Comparison of ENCODE assay signal across 8 cellular contexts in the genomic region with DNA sequence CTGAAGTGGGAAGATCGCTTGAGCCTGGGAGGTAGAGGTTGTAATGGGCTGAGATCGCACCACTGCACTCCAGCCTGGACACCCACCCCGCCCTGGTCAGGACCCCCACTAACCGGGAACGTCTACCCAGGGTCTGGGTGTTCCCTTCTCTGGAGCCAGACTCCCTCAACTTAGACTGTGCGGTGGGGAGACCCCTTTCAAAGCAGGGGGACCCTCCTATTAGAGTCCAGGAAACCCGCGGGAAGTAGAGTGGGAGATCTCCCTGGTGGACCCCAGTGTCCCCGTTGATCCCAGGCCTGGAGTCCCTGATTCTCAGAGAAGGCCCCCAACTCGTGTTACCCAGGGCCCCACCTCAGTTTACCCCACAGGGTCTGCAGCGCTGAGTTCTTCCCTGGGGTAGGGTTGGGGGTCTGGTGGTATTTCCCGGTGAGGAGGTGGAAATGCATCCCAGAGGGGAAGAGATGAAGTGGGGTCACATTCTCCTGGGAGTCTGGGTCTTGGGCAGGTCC. TPM values are rescaled to one million over a fixed set of nuclear protein-coding genes. Genes with fewer than 3 reads are reported as not detected.
DNase-seq lines count a peak whose midpoint lies in the region; TF ChIP-seq lines count a peak whose summit lies in the region.

No MANE protein-coding gene starts in this region.

- H3K9ac ChIP-seq in Karpas-422 (ENCODE audit: low read length), result peak overlapping the region; percentile 86

- H3K9me2 ChIP-seq in Karpas-422 (replicated peaks; ENCODE audit: insufficient read depth, low read length), result no peaks in the 10 kb centered on the region

- H3K4me3 Mint-ChIP-seq in dendritic cell treated with granulocyte-macrophage colony-stimulating factor and Interleukin-4, amounts not matched to agents 40 ng/mL and 50 ng/mL, for 4 days, result peak overlapping the region; percentile 89
- peak overlapping the region; percentile 69 for H3K4me3 Mint-ChIP-seq in nephron progenitor cell

- no peaks in the 10 kb centered on the region for H4K20me1 ChIP-seq in Karpas-422 (ENCODE audit: insufficient read depth, low read depth, low read length)

- H3K27ac Mint-ChIP-seq in dendritic cell treated with granulocyte-macrophage colony-stimulating factor and Interleukin-4, amounts not matched to agents 40 ng/mL and 50 ng/mL, for 4 days, result peak overlapping the region; percentile 91
- no peak overlapping the region for H3K27ac Mint-ChIP-seq in nephron progenitor cell

- peaks cover 51% of the 10 kb centered on the region for H3K36me3 Mint-ChIP-seq in dendritic cell treated with granulocyte-macrophage colony-stimulating factor and Interleukin-4, amounts not matched to agents 40 ng/mL and 50 ng/mL, for 4 days (ENCODE audit: low read depth)
- H3K36me3 Mint-ChIP-seq in nephron progenitor cell (ENCODE audit: low read depth), result peaks cover 3% of the 10 kb centered on the region

- no peak for TF ChIP-seq CTCF in BJ (IDR thresholded peaks at IDR 0.05; ENCODE audit: insufficient read depth, low read depth, low read length)
- TF ChIP-seq CTCF in nephron progenitor cell (IDR thresholded peaks at IDR 0.05), result no peak

- H3K4me1 ChIP-seq in Karpas-422 (ENCODE audit: low read length), result peaks cover 27% of the 10 kb centered on the region

- H3K27me3 Mint-ChIP-seq in dendritic cell treated with granulocyte-macrophage colony-stimulating factor and Interleukin-4, amounts not matched to agents 40 ng/mL and 50 ng/mL, for 4 days, result peaks cover 1% of the 10 kb centered on the region
- H3K27me3 Mint-ChIP-seq in nephron progenitor cell (ENCODE audit: low read depth, poor library complexity), result peaks cover 44% of the 10 kb centered on the region

- no peaks in the 10 kb centered on the region for H3K9me3 ChIP-seq in Karpas-422 (ENCODE audit: low read length)

- H3K4me1 Mint-ChIP-seq in dendritic cell treated with granulocyte-macrophage colony-stimulating factor and Interleukin-4, amounts not matched to agents 40 ng/mL and 50 ng/mL, for 4 days (ENCODE audit: low read depth), result peaks cover 66% of the 10 kb centered on the region
- peaks cover 8% of the 10 kb centered on the region for H3K4me1 Mint-ChIP-seq in nephron progenitor cell

- H3K4me3 ChIP-seq in BJ (ENCODE audit: low read depth, low read length) (peak overlapping the region; percentile 87), Karpas-422 (ENCODE audit: low read length) (peak overlapping the region; percentile 90)

- peak overlapping the region; percentile 72 for H3K4me2 ChIP-seq in Karpas-422 (ENCODE audit: low read depth, low read length, poor library complexity, severe bottlenecking)

- H3K27ac ChIP-seq in Karpas-422 (ENCODE audit: low read length), result no peak overlapping the region

- H3K27me3 ChIP-seq in BJ (ENCODE audit: control insufficient read depth, insufficient read depth, low read length) (no peaks in the 10 kb centered on the region), Karpas-422 (ENCODE audit: low read length) (no peaks in the 10 kb centered on the region)

- no peaks in the 10 kb centered on the region; the same call in 1 of the 2 replicates for H3K36me3 ChIP-seq in BJ (ENCODE audit: control insufficient read depth, insufficient read depth, low read length)
- H3K36me3 ChIP-seq in Karpas-422 (ENCODE audit: insufficient read depth, low read length), result no peaks in the 10 kb centered on the region

- intact Hi-C loops in dendritic cell treated with granulocyte-macrophage colony-stimulating factor and Interleukin-4, amounts not matched to agents 40 ng/mL and 50 ng/mL, for 4 days (cut with micrococcal nuclease), result loop anchor here (10.0 kb wide), 1 partner anchor 173 kb away; a partner anchor contains a TSS

- no peaks in the 10 kb centered on the region for H3K9me3 Mint-ChIP-seq in dendritic cell treated with granulocyte-macrophage colony-stimulating factor and Interleukin-4, amounts not matched to agents 40 ng/mL and 50 ng/mL, for 4 days
- peaks cover 5% of the 10 kb centered on the region for H3K9me3 Mint-ChIP-seq in nephron progenitor cell

- CTCF ChIA-PET in BJ (lab: Yijun Ruan, JAX), result interaction anchor here (0.8 to 9.2 kb wide), 4 partner anchors 55 to 78 kb away, joined by 3 to 169 read pairs (median 24); no protein-coding TSS in a partner anchor

- no peak overlapping the region for H2AFZ ChIP-seq in Karpas-422 (ENCODE audit: low read length)

- DNase-seq in BJ (ENCODE audit: low read depth) (no peak), Karpas-422 (no peak), nephron progenitor cell (no peak), nucleus accumbens (lab: John Stamatoyannopoulos, UW) (no peak)
- DNase-seq in stimulated activated CD4-positive, alpha-beta T cell treated with anti-CD3 and anti-CD28 coated beads, Interleukin-15, amount 100 ng/mL, for 24 hours, result no peak
- no peak for DNase-seq in effector CD8-positive, alpha-beta T cell (lab: John Stamatoyannopoulos, UW)
- no peak for DNase-seq in NK-92 treated with Interleukin-12 subunit alpha and Interleukin-12 subunit beta, amount 100 ng/mL, for 24 hours (lab: John Stamatoyannopoulos, UW)

- POLR2A ChIA-PET in BJ (lab: Charles Lee), result no interaction called here

- H3K79me2 ChIP-seq in Karpas-422 (ENCODE audit: low read length), result peaks cover 20% of the 10 kb centered on the region

RNA-seq across cellular contexts. Expression of a gene that starts 6.1 kb away (rescaled TPM):
- 4.5 and 6.0 TPM in 2 replicates for polyA plus RNA-seq in BJ (2011; rRNA removed)
- 3.3 and 3.8 TPM in 2 replicates for polyA minus RNA-seq in BJ (2011; rRNA and poly(A)+ RNA removed)
- 12.3 and 46.8 TPM in 2 replicates for total RNA-seq in Karpas-422 (2014; rRNA removed; shearing (Covaris generic); ENCODE audit: low replicate concordance)

RNA-seq across cellular contexts. Expression of a gene that starts 35.0 kb away (rescaled TPM):
- 0.06 and 0.10 TPM in 2 replicates for polyA plus RNA-seq in BJ (2011; rRNA removed)
- polyA minus RNA-seq in BJ (2011; rRNA and poly(A)+ RNA removed), result not detected in 2 replicates
- not detected in 2 replicates for total RNA-seq in Karpas-422 (2014; rRNA removed; shearing (Covaris generic); ENCODE audit: low replicate concordance)
